ENCODE assay signal across 8 cellular contexts in genomic region chr22:33018232-33018864, GRCh38. TPM values are rescaled to one million over a fixed set of nuclear protein-coding genes. Genes with fewer than 3 reads are reported as not detected.
DNase-seq lines count a peak whose midpoint lies in the region; ATAC-seq, FAIRE-seq and TF ChIP-seq lines count a peak whose summit lies in the region.

No MANE protein-coding gene starts in this region.

- no peaks in the 10 kb centered on the region for H3K4me1 ChIP-seq in kidney (ENCODE audit: control insufficient read depth in 1 of 2, insufficient read depth in 1 of 2, low read depth in 1 of 2, low read length in 2 of 2)

- H3K9me3 ChIP-seq in kidney (ENCODE audit: control insufficient read depth in 1 of 2, low read length in 2 of 2), result no peaks in the 10 kb centered on the region

- H3K36me3 ChIP-seq in kidney (ENCODE audit: control insufficient read depth in 1 of 2, insufficient read depth in 2 of 2, low read length in 2 of 2), result no peaks in the 10 kb centered on the region

- POLR2A ChIA-PET in MCF 10A (lab: Yijun Ruan, JAX), result interaction anchor here (0.9 to 1.4 kb wide), 3 partner anchors 31 to 185 kb away, joined by 3 to 11 read pairs (median 3); no protein-coding TSS in a partner anchor

- no peaks in the 10 kb centered on the region for H3K27me3 Mint-ChIP-seq in MCF 10A (ENCODE audit: insufficient read depth, unreplicated experiment)
- H3K27me3 Mint-ChIP-seq in activated T-helper 2 cell treated with anti-CD3 and anti-CD28 coated beads, Interferon-gamma antibody, Interleukin-2, Interleukin-4, amounts not matched to agents 10 μg/mL and 5 μg/mL and 100 μg/mL, durations not matched to agents 14 hours and 24 hours and 36 hours (ENCODE audit: low read depth), result no peaks in the 10 kb centered on the region

- TF ChIP-seq CTCF in HL-60 (IDR thresholded peaks at IDR 0.05; ENCODE audit: insufficient read depth, low read length), result peak; percentile 68
- TF ChIP-seq CTCF in MCF 10A (IDR thresholded peaks at IDR 0.05; ENCODE audit: unreplicated experiment), result peak; percentile 80
- peak; percentile 77 for TF ChIP-seq CTCF in kidney (IDR thresholded peaks at IDR 0.05; ENCODE audit: borderline replicate concordance, extremely low read depth, insufficient read depth)

- ATAC-seq in GM19035 (IDR thresholded peaks at IDR 0.05; ENCODE audit: unreplicated experiment), result no peak

- H3K4me3 ChIP-seq in HL-60 (replicated peaks; ENCODE audit: insufficient read depth, low read length) (no peak overlapping the region), kidney (ENCODE audit: low read length in 2 of 2) (no peak overlapping the region)

- CTCF ChIA-PET in MCF 10A (lab: Yijun Ruan, JAX), result interaction anchor here (0.6 to 6.5 kb wide), 47 partner anchors 8 to 489 kb away, joined by 3 to 126 read pairs (median 4); partner anchors contain the start of gene SYN3

- DNase-seq in D341Med (ENCODE audit: low spot score), result peak; percentile 78
- peak in 1 of 2 experiments; percentile 43 for DNase-seq in HL-60 (ENCODE audit: low read depth in 1 of 2, low spot score in 1 of 2)
- DNase-seq in SK-MEL-5 (ENCODE audit: low read depth, low spot score), result peak; percentile 80
- DNase-seq in MCF 10A (ENCODE audit: unreplicated experiment), result peak; percentile 57
- DNase-seq in kidney, result no peak
- DNase-seq in stimulated activated CD4-positive, alpha-beta T cell treated with anti-CD3 and anti-CD28 coated beads, Interleukin-4, amount 100 ng/mL, for 4 hours, result peak; percentile 20 to 30
- DNase-seq in activated T-helper 2 cell treated with anti-CD3 and anti-CD28 coated beads, Interferon-gamma antibody, Interleukin-2, Interleukin-4, amounts not matched to agents 10 μg/mL and 5 μg/mL and 100 μg/mL, durations not matched to agents 14 hours and 24 hours and 36 hours (ENCODE audit: low spot score), result no peak

- H3K27ac ChIP-seq in HL-60 (replicated peaks) (no peak overlapping the region), kidney (ENCODE audit: low read depth in 2 of 2, low read length in 2 of 2) (no peak overlapping the region)

- H3K36me3 Mint-ChIP-seq in MCF 10A (ENCODE audit: insufficient read depth, unreplicated experiment), result no peaks in the 10 kb centered on the region
- H3K36me3 Mint-ChIP-seq in activated T-helper 2 cell treated with anti-CD3 and anti-CD28 coated beads, Interferon-gamma antibody, Interleukin-2, Interleukin-4, amounts not matched to agents 10 μg/mL and 5 μg/mL and 100 μg/mL, durations not matched to agents 14 hours and 24 hours and 36 hours (ENCODE audit: low read depth), result no peaks in the 10 kb centered on the region

- intact Hi-C loops in MCF 10A (cut with micrococcal nuclease) (loop anchor here (1.0 to 2.0 kb wide), 4 partner anchors 31 to 256 kb away; no protein-coding TSS in a partner anchor), kidney (cut with DNase I) (no loop called here)
- intact Hi-C loops in activated T-helper 2 cell treated with anti-CD3 and anti-CD28 coated beads, Interferon-gamma antibody, Interleukin-2, Interleukin-4, amounts not matched to agents 10 μg/mL and 5 μg/mL and 100 μg/mL, durations not matched to agents 14 hours and 24 hours and 36 hours (cut with micrococcal nuclease), result loop anchor here (5.0 kb wide), 1 partner anchor 189 kb away; no protein-coding TSS in a partner anchor

- H3K9ac ChIP-seq in kidney (ENCODE audit: low read length in 2 of 2), result no peak overlapping the region

- in situ Hi-C loops in SK-MEL-5 (cut with HindIII; ENCODE audit: low pct_unique_long_range_greater_than_20kb, low sequenced_read_pairs), result no loop called here

- FAIRE-seq in kidney (lab: Jason Lieb, UNC), result no peak

- H3K4me1 Mint-ChIP-seq in MCF 10A (ENCODE audit: insufficient read depth, unreplicated experiment), result peaks cover 14% of the 10 kb centered on the region
- no peaks in the 10 kb centered on the region for H3K4me1 Mint-ChIP-seq in activated T-helper 2 cell treated with anti-CD3 and anti-CD28 coated beads, Interferon-gamma antibody, Interleukin-2, Interleukin-4, amounts not matched to agents 10 μg/mL and 5 μg/mL and 100 μg/mL, durations not matched to agents 14 hours and 24 hours and 36 hours (ENCODE audit: low read depth)

- H3K27me3 ChIP-seq in HL-60 (ENCODE audit: insufficient read depth, poor library complexity, severe bottlenecking), result no peaks in the 10 kb centered on the region

- H3K27ac Mint-ChIP-seq in MCF 10A (ENCODE audit: low read depth, unreplicated experiment), result no peak overlapping the region
- no peak overlapping the region for H3K27ac Mint-ChIP-seq in activated T-helper 2 cell treated with anti-CD3 and anti-CD28 coated beads, Interferon-gamma antibody, Interleukin-2, Interleukin-4, amounts not matched to agents 10 μg/mL and 5 μg/mL and 100 μg/mL, durations not matched to agents 14 hours and 24 hours and 36 hours

- H3K9me3 Mint-ChIP-seq in MCF 10A (ENCODE audit: unreplicated experiment), result no peaks in the 10 kb centered on the region
- H3K9me3 Mint-ChIP-seq in activated T-helper 2 cell treated with anti-CD3 and anti-CD28 coated beads, Interferon-gamma antibody, Interleukin-2, Interleukin-4, amounts not matched to agents 10 μg/mL and 5 μg/mL and 100 μg/mL, durations not matched to agents 14 hours and 24 hours and 36 hours, result no peaks in the 10 kb centered on the region

- no TSS peak for BruUV-seq in MCF 10A (replicated peaks; lab: Mats Ljungman, UMichigan)

- no peak overlapping the region for H3K4me3 Mint-ChIP-seq in MCF 10A (ENCODE audit: unreplicated experiment)
- no peak overlapping the region for H3K4me3 Mint-ChIP-seq in activated T-helper 2 cell treated with anti-CD3 and anti-CD28 coated beads, Interferon-gamma antibody, Interleukin-2, Interleukin-4, amounts not matched to agents 10 μg/mL and 5 μg/mL and 100 μg/mL, durations not matched to agents 14 hours and 24 hours and 36 hours (ENCODE audit: low read depth)

RNA-seq across cellular contexts. Expression of gene SYN3, which starts 39.8 kb away (rescaled TPM):
- total RNA-seq in SK-MEL-5 (2014; rRNA removed; shearing (Covaris generic)), result 0.48 and 1.2 TPM in 2 replicates
- polyA plus RNA-seq in SK-MEL-5 (2015; cell fraction: cytosol; rRNA removed), result 1.8 and 3.7 TPM in 2 replicates
- 1.3 and 4.0 TPM in 2 replicates for polyA plus RNA-seq in SK-MEL-5 (2015; cell fraction: nucleus; rRNA removed)
- total RNA-seq in MCF 10A (2022), result 1.4 TPM in 1 of 2 replicates, not detected in the other
- 1.4 TPM for total RNA-seq in kidney
- polyA plus RNA-seq in kidney (ENCODE audit: insufficient read depth, low read depth, low replicate concordance), result 0.69 TPM
- total RNA-seq in activated T-helper 2 cell treated with anti-CD3 and anti-CD28 coated beads, Interferon-gamma antibody, Interleukin-2, Interleukin-4, amounts not matched to agents 10 μg/mL and 5 μg/mL and 100 μg/mL, durations not matched to agents 14 hours and 24 hours and 36 hours, result not detected in 2 replicates

Comparison
In these comparisons a context has a peak if more than half of its experiments do, and no peak if none do; other contexts are left out.
1. DNase-seq: peak in D341Med (single experiment), SK-MEL-5 (single experiment), MCF 10A (single experiment) and stimulated activated CD4-positive, alpha-beta T cell treated with anti-CD3 and anti-CD28 coated beads, Interleukin-4, amount 100 ng/mL, for 4 hours (2 of 2); none in kidney (single experiment) and activated T-helper 2 cell treated with anti-CD3 and anti-CD28 coated beads, Interferon-gamma antibody, Interleukin-2, Interleukin-4, amounts not matched to agents 10 μg/mL and 5 μg/mL and 100 μg/mL, durations not matched to agents 14 hours and 24 hours and 36 hours (single experiment).
2. Peak in every context shown above with its lines, with median percentiles within 50 percentile points of each other: CTCF ChIP-seq.